In the genomic region with DNA sequence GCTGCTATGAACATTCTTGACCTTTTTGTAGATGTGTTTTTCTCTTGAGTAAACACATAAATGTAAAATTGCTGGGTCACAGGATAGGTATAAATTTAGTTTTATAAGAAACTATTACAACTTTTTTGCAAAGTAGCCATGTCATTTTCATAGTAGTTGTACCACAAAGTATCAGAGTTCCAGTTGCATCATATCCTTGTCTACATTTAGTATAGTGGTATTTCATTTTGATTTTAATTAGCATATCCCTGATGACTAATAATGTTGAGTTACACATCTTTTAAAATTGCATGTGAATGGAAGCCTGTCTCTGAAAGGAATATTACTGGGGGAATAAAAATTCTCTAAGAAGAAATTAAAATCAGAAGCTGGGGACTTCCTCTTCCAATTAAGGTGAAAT, we compare ENCODE assay signal across 17 cellular contexts.
"Had no signal": no experiment of that assay in that cellular context is flagged by ENCODE, and none has a peak within 500 bp of the region (broad histone marks: within the 10 kb centered on the region; RNA-seq: fewer than 3 reads in every experiment).

No MANE protein-coding gene starts in this region.

- H2AFZ ChIP-seq: neural progenitor cell, parathyroid adenoma had no signal

- H3K27me3 ChIP-seq: adrenal gland, neural progenitor cell, tibial nerve, vagina had no signal

- H3K4me2 ChIP-seq: neural progenitor cell had no signal

- H3K4me1 ChIP-seq: adrenal gland, lower lobe of right lung, neural progenitor cell, parathyroid adenoma, tibial nerve, vagina had no signal

- H3K36me3 ChIP-seq: adrenal gland, lower lobe of right lung had no signal

- DNase-seq: activated CD8-positive, alpha-beta memory T cell treated with anti-CD3 and anti-CD28 coated beads, Interleukin-2, amount 10 ng/mL, durations not matched to agents 7 days and 5 days; activated naive CD4-positive, alpha-beta T cell; adrenal gland; central memory CD4-positive, alpha-beta T cell; effector memory CD4-positive, alpha-beta T cell; erythroblast; immature natural killer cell; lower lobe of right lung; retina; stimulated activated CD4-positive, alpha-beta T cell treated with anti-CD3 and anti-CD28 coated beads, Interleukin-15, amount 100 ng/mL, for 24 hours; stimulated activated CD4-positive, alpha-beta T cell treated with anti-CD3 and anti-CD28 coated beads, Interleukin-4, amount 100 ng/mL, for 24 hours had no signal

- H3K9ac ChIP-seq: neural progenitor cell, parathyroid adenoma had no signal

- H3K79me2 ChIP-seq: parathyroid adenoma had no signal

- H3K9me3 ChIP-seq: vagina had no signal

- ATAC-seq: activated CD8-positive, alpha-beta memory T cell treated with anti-CD3 and anti-CD28 coated beads, Interleukin-2, amount 10 ng/mL, durations not matched to agents 7 days and 5 days; lower lobe of right lung; WTC11 had no signal

- H3K4me3 ChIP-seq: adrenal gland, coronary artery, lower lobe of right lung, neural progenitor cell, tibial nerve, vagina had no signal

- H3K27ac ChIP-seq: adrenal gland, coronary artery, lower lobe of right lung, neural progenitor cell, parathyroid adenoma, tibial nerve, vagina had no signal
